Comparison of ENCODE assay signal across 8 cellular contexts in the genomic region with DNA sequence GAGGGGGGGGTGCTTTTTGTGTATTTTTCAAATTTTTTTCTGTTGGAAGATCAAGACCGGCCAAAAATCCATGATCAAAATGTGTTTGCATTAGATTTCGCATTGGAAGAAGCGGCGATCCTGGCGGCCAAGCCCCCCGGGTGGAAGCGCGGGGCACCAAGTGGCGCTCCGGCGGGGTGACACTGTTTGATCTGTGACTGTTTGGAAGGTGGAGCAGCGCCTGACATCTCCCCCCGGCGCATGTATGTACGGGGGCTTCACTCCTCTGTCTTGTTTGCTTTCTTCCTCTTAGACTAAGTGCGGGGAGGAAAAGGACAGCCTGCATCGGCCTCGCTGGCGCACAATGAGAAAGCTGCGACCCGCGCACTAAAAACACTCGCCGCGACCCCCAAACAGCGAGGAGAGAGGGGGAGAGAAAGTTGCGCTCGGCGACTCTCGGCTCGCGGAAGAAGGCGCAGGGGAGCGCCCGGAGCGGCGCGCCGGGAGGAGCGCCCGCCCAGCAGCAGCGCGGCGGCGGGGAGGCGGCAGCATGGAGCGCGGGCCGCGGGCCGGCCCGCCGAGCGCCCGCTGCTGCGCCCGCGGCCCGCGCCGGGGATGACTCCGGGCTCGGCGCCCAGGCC. TPM values are rescaled to one million over a fixed set of nuclear protein-coding genes. Genes with fewer than 3 reads are reported as not detected.
DNase-seq lines count a peak whose midpoint lies in the region; ATAC-seq, FAIRE-seq and TF ChIP-seq lines count a peak whose summit lies in the region.

No MANE protein-coding gene starts in this region.

- H3K4me3 ChIP-seq in right atrium auricular region (peak overlapping the region; percentile 73 to 87), OCI-LY7 (ENCODE audit: low read depth, low read length, poor library complexity, severe bottlenecking) (peak overlapping the region; percentile 86), GM12878 (peak overlapping the region; percentile 96), HepG2 (replicated peaks in 1 of 3; ENCODE audit: insufficient read depth in 1 of 3, low read depth in 2 of 3, low read length in 3 of 3) (peak overlapping the region; percentile 92 to 97 (median 95)), thyroid gland (replicated peaks in 1 of 3) (peak overlapping the region; percentile 35 to 95 (median 81))

- H3K36me3 ChIP-seq in right atrium auricular region (no peaks in the 10 kb centered on the region), OCI-LY7 (ENCODE audit: insufficient read depth, low read length) (no peaks in the 10 kb centered on the region), GM12878 (ENCODE audit: control insufficient read depth in 2 of 2, insufficient read depth in 2 of 2, low read length in 1 of 2) (no peaks in the 10 kb centered on the region), HepG2 (replicated peaks in 1 of 2; ENCODE audit: control insufficient read depth in 1 of 2, insufficient read depth in 2 of 2, low read length in 2 of 2) (no peaks in the 10 kb centered on the region), thyroid gland (no peaks in the 10 kb centered on the region)

- TF ChIP-seq RAD21 in GM12878 (IDR thresholded peaks at IDR 0.05; ENCODE audit: insufficient read depth, low read depth, low read length) (no peak), HepG2 (CRISPR knock-in tag; IDR thresholded peaks at IDR 0.05) (no peak)

- peak overlapping the region; percentile 93 for H3K4me2 ChIP-seq in OCI-LY7 (ENCODE audit: low read length)
- peak overlapping the region; percentile 46 for H3K4me2 ChIP-seq in GM12878 (ENCODE audit: control insufficient read depth, insufficient read depth)
- peak overlapping the region; percentile 99 for H3K4me2 ChIP-seq in HepG2 (ENCODE audit: low read depth, low read length)

- WGBS in GM12878 (ENCODE audit: insufficient coverage, insufficient replicate concordance, low lambda C conversion rate, missing lambda C conversion rate) = under 1% methylated on average over 62 of the region's 64 CpGs
- 1% methylated on average over 12 of the region's 64 CpGs for whole genome bisulfite sequencing in HepG2 (ENCODE audit: low lambda C conversion rate)
- 0 to 1% methylated on average over 14 to 26 of the region's 64 CpGs for WGBS in thyroid gland, 2 donors

- RAD21 ChIA-PET in GM12878 (lab: Charles Lee; ENCODE audit: unreplicated experiment) = interaction anchor here (0.7 to 1.5 kb wide), 8 partner anchors 37 to 339 kb away, joined by 3 to 6 read pairs (median 3); no protein-coding TSS in a partner anchor

- CTCF ChIA-PET in OCI-LY7 (lab: Charles Lee; ENCODE audit: unreplicated experiment) = no interaction called here
- CTCF ChIA-PET in GM12878 (lab: Yijun Ruan, JAX) = interaction anchor here (0.9 to 1.1 kb wide), 2 partner anchors 194 to 215 kb away, joined by 3 to 5 read pairs; no protein-coding TSS in a partner anchor
- CTCF ChIA-PET in HepG2 (lab: Yijun Ruan, JAX; ENCODE audit: low intra/inter-chr PET ratio, low total read pairs) = no interaction called here

- TF ChIP-seq EP300 in GM12878 (IDR thresholded peaks at IDR 0.05; ENCODE audit: borderline replicate concordance in 1 of 2, control insufficient read depth in 1 of 2, low read depth in 2 of 2, low read length in 2 of 2) (no peak), HepG2 (IDR thresholded peaks at IDR 0.05; ENCODE audit: low read depth in 2 of 2, low read length in 2 of 2) (no peak), HepG2 (CRISPR knock-in tag; IDR thresholded peaks at IDR 0.05; ENCODE audit: borderline replicate concordance) (no peak)

- BruUV-seq in OCI-LY7 (replicated peaks; lab: Mats Ljungman, UMichigan) (no TSS peak), GM12878 (replicated peaks; lab: Mats Ljungman, UMichigan) (no TSS peak), HepG2 (replicated peaks; lab: Mats Ljungman, UMichigan) (no TSS peak)

- H4K20me1 ChIP-seq in OCI-LY7 (ENCODE audit: insufficient read depth, low read length) = no peaks in the 10 kb centered on the region; the same call in 1 of the 2 replicates
- no peaks in the 10 kb centered on the region for H4K20me1 ChIP-seq in GM12878 (ENCODE audit: control insufficient read depth, insufficient read depth)
- H4K20me1 ChIP-seq in HepG2 (ENCODE audit: insufficient read depth, low read length) = peaks cover 11% of the 10 kb centered on the region; the same call in 1 of the 2 replicates

- POLR2A ChIA-PET in OCI-LY7 (lab: Charles Lee) = no interaction called here
- POLR2A ChIA-PET in GM12878 (lab: Charles Lee) = interaction anchor here (0.5 to 1.6 kb wide), 3 partner anchors 10 to 50 kb away, joined by 3 to 9 read pairs (median 3); no protein-coding TSS in a partner anchor
- POLR2A ChIA-PET in HepG2 (lab: Yijun Ruan, JAX) = interaction anchor here (1.0 to 1.1 kb wide), 2 partner anchors 50 to 669 kb away, joined by 3 to 6 read pairs; no protein-coding TSS in a partner anchor

- peak; percentile 13; the same call in 1 of the 2 replicates for TF ChIP-seq POLR2A in GM12878 (IDR thresholded peaks at IDR 0.05; ENCODE audit: low read depth, low read length)
- no peak for TF ChIP-seq POLR2A in HepG2 (IDR thresholded peaks at IDR 0.05; ENCODE audit: insufficient read depth in 1 of 2, low read depth in 2 of 2, low read length in 2 of 2)
- TF ChIP-seq POLR2A in thyroid gland (IDR thresholded peaks at IDR 0.05) = no peak

- H3K9ac ChIP-seq in GM12878 (ENCODE audit: control insufficient read depth, insufficient read depth, low read length) (peak overlapping the region; percentile 70), HepG2 (ENCODE audit: insufficient read depth, low read depth, low read length) (peak overlapping the region; percentile 91)

- FAIRE-seq in GM12878 (lab: Jason Lieb, UNC) (no peak), HepG2 (lab: Jason Lieb, UNC) (no peak)

- H3K4me1 ChIP-seq in right atrium auricular region (peaks cover 0 to 61% of the 10 kb centered on the region in 2 donors), OCI-LY7 (ENCODE audit: insufficient read depth, low read length, poor library complexity, severe bottlenecking) (peaks cover 13% of the 10 kb centered on the region), GM12878 (ENCODE audit: control insufficient read depth, insufficient read depth, low read length) (peaks cover 6% of the 10 kb centered on the region; the same call in 1 of the 2 replicates), HepG2 (ENCODE audit: insufficient read depth, low read length) (peaks cover 49% of the 10 kb centered on the region), thyroid gland (peaks cover 34% of the 10 kb centered on the region in 2 donors)

- H3K27ac ChIP-seq in right atrium auricular region (peak overlapping the region; percentile 94 to 98), OCI-LY7 (ENCODE audit: low read depth, low read length, poor library complexity, severe bottlenecking) (peak overlapping the region; percentile 74), GM12878 (ENCODE audit: control insufficient read depth, insufficient read depth) (peak overlapping the region; percentile 86), HepG2 (ENCODE audit: extremely low read length, insufficient read depth, low read length) (peak overlapping the region; percentile 96), thyroid gland (peak overlapping the region; percentile 74 to 99 (median 98))

- intact Hi-C loops in left ventricle myocardium superior (cut with micrococcal nuclease) (no loop called here), OCI-LY7 (cut with micrococcal nuclease; ENCODE audit: unreplicated experiment) (loop anchor here (5.0 to 10.0 kb wide), 2 partner anchors 714 to 1284 kb away; partner anchors contain the start of genes CNDP2 and ZNF516), GM12878 (cut with micrococcal nuclease; ENCODE audit: unreplicated experiment) (loop anchor here (5.0 kb wide), 2 partner anchors 559 to 614 kb away; partner anchors contain the start of gene ZNF407), HepG2 (cut with micrococcal nuclease; ENCODE audit: unreplicated experiment) (loop anchor here (5.0 kb wide), 2 partner anchors 81 to 614 kb away; partner anchors contain the start of gene ZNF407), thyroid gland (cut with DNase I) (no loop called here)

- H3K27me3 ChIP-seq in right atrium auricular region (no peaks in the 10 kb centered on the region), GM12878 (replicated peaks in 1 of 2; ENCODE audit: control insufficient read depth in 2 of 2, insufficient read depth in 2 of 2, low read length in 1 of 2) (no peaks in the 10 kb centered on the region), HepG2 (ENCODE audit: control insufficient read depth in 1 of 2, insufficient read depth in 2 of 2, low read length in 2 of 2) (no peaks in the 10 kb centered on the region; a peak in 2 of 5 replicates), thyroid gland (no peaks in the 10 kb centered on the region)

- H2AFZ ChIP-seq in OCI-LY7 (ENCODE audit: low read length) (peak overlapping the region; percentile 88; the same call in 1 of the 2 replicates), GM12878 (ENCODE audit: control insufficient read depth, low read depth, low read length) (peak overlapping the region; percentile 91), HepG2 (ENCODE audit: low read length) (no peak overlapping the region)

- H3K79me2 ChIP-seq in OCI-LY7 (ENCODE audit: insufficient read depth, low read depth, low read length) (no peaks in the 10 kb centered on the region), GM12878 (ENCODE audit: control insufficient read depth, insufficient read depth, low read length) (peaks cover 57% of the 10 kb centered on the region), HepG2 (ENCODE audit: insufficient read depth, low read length) (peaks cover 34% of the 10 kb centered on the region)

- in situ Hi-C loops in GM12878 (cut with MboI) (loop anchor here (25.0 kb wide), 1 partner anchor 1901 kb away; no protein-coding TSS in a partner anchor), HepG2 (cut with HindIII; ENCODE audit: extremely low pct_ligation_motif_present, low pct_unique_long_range_greater_than_20kb) (loop anchor here (25.0 kb wide), 1 partner anchor 924 kb away; the partner anchor contains the start of gene CYB5A)

- DNase-seq in right atrium auricular region (ENCODE audit: low spot score) = no peak
- DNase-seq in left ventricle myocardium superior = no peak
- peak; percentile 31 for DNase-seq in OCI-LY7 (ENCODE audit: low spot score)
- DNase-seq in GM12878 (ENCODE audit: low read depth, low spot score) = no peak
- peak; percentile 19 for DNase-seq in HepG2 (ENCODE audit: low spot score)
- DNase-seq in thyroid gland = peak in 1 of 2 donors; percentile 20
- no peak for DNase-seq in mesenteric fat pad (ENCODE audit: low spot score)
- DNase-seq in stimulated activated CD4-positive, alpha-beta T cell treated with anti-CD3 and anti-CD28 coated beads, Interleukin-12 subunit alpha, Interleukin-12 subunit beta, amount 100 ng/mL, for 4 hours = no peak

- TF ChIP-seq CTCF in right atrium auricular region (IDR thresholded peaks at IDR 0.05) (no peak), OCI-LY7 (conservative IDR thresholded peaks at IDR 0.05; ENCODE audit: low read length) (0 out of 2 replicates have a peak, but pooled peaks have one; percentile 18), GM12878 (IDR thresholded peaks at IDR 0.05 in 2 of 3, conservative IDR thresholded peaks at IDR 0.05 in 1 of 3; ENCODE audit: control insufficient read depth in 2 of 3, extremely low read depth in 1 of 3, insufficient read depth in 1 of 3, low read depth in 3 of 3, low read length in 3 of 3) (no peak), HepG2 (CRISPR knock-in tag; IDR thresholded peaks at IDR 0.05) (no peak), thyroid gland (IDR thresholded peaks at IDR 0.05) (no peak)

- SMC1A ChIA-PET in GM12878 (lab: Charles Lee; ENCODE audit: uncharacterized antibody, unreplicated experiment) = interaction anchor here (0.8 kb wide), 1 partner anchor 558 kb away, joined by 3 read pairs; no protein-coding TSS in a partner anchor

- ATAC-seq in left ventricle myocardium superior = no peak
- no peak for ATAC-seq in GM12878
- ATAC-seq in HepG2 = no peak

- H3K9me2 ChIP-seq in OCI-LY7 (ENCODE audit: insufficient read depth, low read length) = no peaks in the 10 kb centered on the region

- H3K9me3 ChIP-seq in right atrium auricular region (no peaks in the 10 kb centered on the region), OCI-LY7 (ENCODE audit: low read length) (no peaks in the 10 kb centered on the region), GM12878 (replicated peaks; ENCODE audit: control insufficient read depth, insufficient read depth, low read length) (no peaks in the 10 kb centered on the region), HepG2 (ENCODE audit: low read length) (no peaks in the 10 kb centered on the region), thyroid gland (no peaks in the 10 kb centered on the region)

RNA-seq across cellular contexts. Expression of gene TSHZ1, which starts 0.5 kb away (rescaled TPM):
- total RNA-seq in right atrium auricular region (10 to 100 TPM; 14.5 to 19.4 TPM), left ventricle myocardium superior (24.7 TPM), OCI-LY7 (2022) (9.5 and 10.5 TPM in 2 replicates), GM12878 (2014; rRNA removed) (8.3 and 8.7 TPM in 2 replicates), GM12878 (2014; rRNA removed; fragmentation: Illumina TruSeq; extraction: Trizol) (5.8 and 6.2 TPM in 2 replicates), GM12878 (2021) (14.0 and 15.2 TPM in 2 replicates), HepG2 (2016; rRNA removed; fragmentation: Illumina TruSeq; extraction: Trizol) (2.5 and 2.6 TPM in 2 replicates), thyroid gland (10 to 100 TPM; 17.9 to 22.2 (median 19.0) TPM), mesenteric fat pad (20.9 TPM)
- total RNA-seq in OCI-LY7 (2014; rRNA removed; shearing (Covaris generic)) = 4.6 and 5.9 TPM in 2 replicates
- 7.5 TPM in 2 replicates for total RNA-seq in GM12878 (2013; cell fraction: nucleolus; rRNA removed)
- polyA plus RNA-seq in GM12878 (2011; ENCODE audit: low read depth) = 2.4 TPM
- polyA plus RNA-seq in GM12878 (2011; rRNA removed) (2.8 and 4.0 TPM in 2 replicates), GM12878 (2014; fragmentation: Illumina TruSeq; extraction: Trizol) (5.3 and 7.1 TPM in 2 replicates), GM12878 (2014; fragmentation: Nextera tagmentation; extraction: Ambion mirVana) (1 to 10 TPM; 2.2 to 2.9 TPM), GM12878 (2014; rRNA removed) (6.7 and 7.9 TPM in 2 replicates), GM12878 (2016; fragmentation: Nextera tagmentation; extraction: Ambion mirVana) (1 to 10 TPM; 2.4 to 2.8 TPM), HepG2 (2011; rRNA removed) (2.4 and 2.7 TPM in 2 replicates)
- 4.4 and 4.8 TPM in 2 replicates for polyA plus RNA-seq in GM12878 (2011; cell fraction: cytosol; rRNA removed)
- 5.2 and 7.7 TPM in 2 replicates for polyA plus RNA-seq in GM12878 (2011; cell fraction: nucleus; rRNA removed)
- 4.3 and 5.1 TPM in 2 replicates for polyA plus RNA-seq in GM12878 (2012)
- polyA minus RNA-seq in GM12878 (2011; rRNA and poly(A)+ RNA removed) = 4.9 and 6.4 TPM in 2 replicates
- polyA minus RNA-seq in GM12878 (2011; cell fraction: cytosol; rRNA and poly(A)+ RNA removed) = 5.1 and 5.2 TPM in 2 replicates
- 4.1 and 7.7 TPM in 2 replicates for polyA minus RNA-seq in GM12878 (2011; cell fraction: nucleus; rRNA and poly(A)+ RNA removed)
- 0.20 and 0.35 TPM in 2 replicates for total RNA-seq in HepG2 (2016; cell fraction: cytosol; rRNA removed; fragmentation: Illumina TruSeq; extraction: Trizol; ENCODE audit: low read depth)
- 2.1 and 2.4 TPM in 2 replicates for total RNA-seq in HepG2 (2016; cell fraction: insoluble cytoplasmic fraction; rRNA removed; fragmentation: Illumina TruSeq; extraction: Trizol)
- total RNA-seq in HepG2 (2016; cell fraction: membrane; rRNA removed; fragmentation: Illumina TruSeq; extraction: Trizol) = 1.5 and 1.6 TPM in 2 replicates
- total RNA-seq in HepG2 (2016; cell fraction: nucleus; rRNA removed; fragmentation: Illumina TruSeq; extraction: Trizol) = 2.9 and 3.6 TPM in 2 replicates
- polyA plus RNA-seq in HepG2 (2011; cell fraction: cytosol; rRNA removed) = 1.7 and 1.8 TPM in 2 replicates
- polyA plus RNA-seq in HepG2 (2011; cell fraction: nucleus; rRNA removed) = 3.2 and 3.4 TPM in 2 replicates
- 4.3 and 4.7 TPM in 2 replicates for polyA plus RNA-seq in HepG2 (2012)
- 0.17 and 0.18 TPM in 2 replicates for polyA plus RNA-seq in HepG2 (2016; cell fraction: cytosol; fragmentation: Illumina TruSeq; extraction: Trizol; ENCODE audit: low read depth)
- 2.9 and 3.5 TPM in 2 replicates for polyA plus RNA-seq in HepG2 (2016; cell fraction: insoluble cytoplasmic fraction; fragmentation: Illumina TruSeq; extraction: Trizol; ENCODE audit: low read depth)
- polyA plus RNA-seq in HepG2 (2016; cell fraction: membrane; fragmentation: Illumina TruSeq; extraction: Trizol; ENCODE audit: low read depth) = 0.81 and 1.0 TPM in 2 replicates
- 3.8 and 3.9 TPM in 2 replicates for polyA plus RNA-seq in HepG2 (2016; cell fraction: nucleus; fragmentation: Illumina TruSeq; extraction: Trizol; ENCODE audit: insufficient read depth, low read depth)
- polyA minus RNA-seq in HepG2 (2011; rRNA and poly(A)+ RNA removed; ENCODE audit: low replicate concordance) = 4.9 and 6.5 TPM in 2 replicates
- 4.2 and 4.7 TPM in 2 replicates for polyA minus RNA-seq in HepG2 (2011; cell fraction: cytosol; rRNA and poly(A)+ RNA removed)
- polyA minus RNA-seq in HepG2 (2011; cell fraction: nucleus; rRNA and poly(A)+ RNA removed) = 4.4 and 4.8 TPM in 2 replicates

RNA-seq across cellular contexts. Expression of gene PTGR3, which starts 2.2 kb away (rescaled TPM):
- 10 to 100 TPM; 16.7 to 33.9 TPM for total RNA-seq in right atrium auricular region
- 69.6 TPM for total RNA-seq in left ventricle myocardium superior
- 1.8 and 3.0 TPM in 2 replicates for total RNA-seq in OCI-LY7 (2014; rRNA removed; shearing (Covaris generic))
- total RNA-seq in OCI-LY7 (2022) = 14.9 and 16.6 TPM in 2 replicates
- 18.9 and 21.4 TPM in 2 replicates for total RNA-seq in GM12878 (2013; cell fraction: nucleolus; rRNA removed)
- 8.7 and 15.1 TPM in 2 replicates for total RNA-seq in GM12878 (2014; rRNA removed)
- total RNA-seq in GM12878 (2014; rRNA removed; fragmentation: Illumina TruSeq; extraction: Trizol) = 12.2 and 13.2 TPM in 2 replicates
- 44.9 and 45.1 TPM in 2 replicates for total RNA-seq in GM12878 (2021)
- polyA plus RNA-seq in GM12878 (2011; ENCODE audit: low read depth) = 7.0 TPM
- 63.9 and 69.8 TPM in 2 replicates for polyA plus RNA-seq in GM12878 (2011; rRNA removed)
- 52.5 and 53.4 TPM in 2 replicates for polyA plus RNA-seq in GM12878 (2011; cell fraction: cytosol; rRNA removed)
- polyA plus RNA-seq in GM12878 (2011; cell fraction: nucleus; rRNA removed) = 87.8 and 88.3 TPM in 2 replicates
- polyA plus RNA-seq in GM12878 (2012) = 16.7 and 18.1 TPM in 2 replicates
- polyA plus RNA-seq in GM12878 (2014; fragmentation: Illumina TruSeq; extraction: Trizol) = 29.5 and 30.4 TPM in 2 replicates
- 1 to 10 TPM; 6.2 to 8.8 TPM for polyA plus RNA-seq in GM12878 (2014; fragmentation: Nextera tagmentation; extraction: Ambion mirVana)
- polyA plus RNA-seq in GM12878 (2014; rRNA removed) = 29.2 and 34.8 TPM in 2 replicates
- polyA plus RNA-seq in GM12878 (2016; fragmentation: Nextera tagmentation; extraction: Ambion mirVana) = 10 to 100 TPM; 21.8 to 22.0 TPM
- 57.6 and 90.8 TPM in 2 replicates for polyA minus RNA-seq in GM12878 (2011; rRNA and poly(A)+ RNA removed)
- polyA minus RNA-seq in GM12878 (2011; cell fraction: cytosol; rRNA and poly(A)+ RNA removed) = 15.9 and 22.5 TPM in 2 replicates
- polyA minus RNA-seq in GM12878 (2011; cell fraction: nucleus; rRNA and poly(A)+ RNA removed) = 34.7 and 50.0 TPM in 2 replicates
- total RNA-seq in HepG2 (2016; rRNA removed; fragmentation: Illumina TruSeq; extraction: Trizol) = 11.5 and 13.3 TPM in 2 replicates
- total RNA-seq in HepG2 (2016; cell fraction: cytosol; rRNA removed; fragmentation: Illumina TruSeq; extraction: Trizol; ENCODE audit: low read depth) = 3.0 and 3.5 TPM in 2 replicates
- 12.0 and 13.7 TPM in 2 replicates for total RNA-seq in HepG2 (2016; cell fraction: insoluble cytoplasmic fraction; rRNA removed; fragmentation: Illumina TruSeq; extraction: Trizol)
- total RNA-seq in HepG2 (2016; cell fraction: membrane; rRNA removed; fragmentation: Illumina TruSeq; extraction: Trizol) = 9.5 and 11.7 TPM in 2 replicates
- total RNA-seq in HepG2 (2016; cell fraction: nucleus; rRNA removed; fragmentation: Illumina TruSeq; extraction: Trizol) = 6.0 and 7.5 TPM in 2 replicates
- 23.5 and 25.3 TPM in 2 replicates for polyA plus RNA-seq in HepG2 (2011; rRNA removed)
- polyA plus RNA-seq in HepG2 (2011; cell fraction: cytosol; rRNA removed) = 17.8 and 19.5 TPM in 2 replicates
- polyA plus RNA-seq in HepG2 (2011; cell fraction: nucleus; rRNA removed) = 21.7 and 25.8 TPM in 2 replicates
- polyA plus RNA-seq in HepG2 (2012) = 16.2 and 18.2 TPM in 2 replicates
- 5.8 and 8.4 TPM in 2 replicates for polyA plus RNA-seq in HepG2 (2016; cell fraction: cytosol; fragmentation: Illumina TruSeq; extraction: Trizol; ENCODE audit: low read depth)
- 18.6 and 22.2 TPM in 2 replicates for polyA plus RNA-seq in HepG2 (2016; cell fraction: insoluble cytoplasmic fraction; fragmentation: Illumina TruSeq; extraction: Trizol; ENCODE audit: low read depth)
- polyA plus RNA-seq in HepG2 (2016; cell fraction: membrane; fragmentation: Illumina TruSeq; extraction: Trizol; ENCODE audit: low read depth) = 12.0 and 13.4 TPM in 2 replicates
- 11.7 and 16.0 TPM in 2 replicates for polyA plus RNA-seq in HepG2 (2016; cell fraction: nucleus; fragmentation: Illumina TruSeq; extraction: Trizol; ENCODE audit: insufficient read depth, low read depth)
- 91.8 and 99.6 TPM in 2 replicates for polyA minus RNA-seq in HepG2 (2011; rRNA and poly(A)+ RNA removed; ENCODE audit: low replicate concordance)
- polyA minus RNA-seq in HepG2 (2011; cell fraction: cytosol; rRNA and poly(A)+ RNA removed) = 14.5 and 19.7 TPM in 2 replicates
- polyA minus RNA-seq in HepG2 (2011; cell fraction: nucleus; rRNA and poly(A)+ RNA removed) = 23.2 and 33.2 TPM in 2 replicates
- 10 to 100 TPM; 19.3 to 62.7 (median 36.9) TPM for total RNA-seq in thyroid gland
- 25.5 TPM for total RNA-seq in mesenteric fat pad

Comparison
In these comparisons a context has a peak if more than half of its experiments do, and no peak if none do; other contexts are left out.
1. DNase-seq: peak in OCI-LY7 (single experiment) and HepG2 (single experiment); none in right atrium auricular region (single experiment), left ventricle myocardium superior (single experiment), GM12878 (single experiment), mesenteric fat pad (single experiment) and stimulated activated CD4-positive, alpha-beta T cell treated with anti-CD3 and anti-CD28 coated beads, Interleukin-12 subunit alpha, Interleukin-12 subunit beta, amount 100 ng/mL, for 4 hours (single experiment).
2. H3K4me2 ChIP-seq: peak in every context shown above with its lines; median percentile 99 in HepG2; 93 in OCI-LY7; 46 in GM12878.
3. intact Hi-C loops: an anchor here in OCI-LY7 (5.0 to 10.0 kb wide), GM12878 (5.0 kb wide) and HepG2 (5.0 kb wide); none called in left ventricle myocardium superior and thyroid gland.
4. Peak in every context shown above with its lines, with median percentiles within 50 percentile points of each other: H3K27ac ChIP-seq and H3K4me3 ChIP-seq.